9 cellular contexts compared by ENCODE assay signal in the genomic region with DNA sequence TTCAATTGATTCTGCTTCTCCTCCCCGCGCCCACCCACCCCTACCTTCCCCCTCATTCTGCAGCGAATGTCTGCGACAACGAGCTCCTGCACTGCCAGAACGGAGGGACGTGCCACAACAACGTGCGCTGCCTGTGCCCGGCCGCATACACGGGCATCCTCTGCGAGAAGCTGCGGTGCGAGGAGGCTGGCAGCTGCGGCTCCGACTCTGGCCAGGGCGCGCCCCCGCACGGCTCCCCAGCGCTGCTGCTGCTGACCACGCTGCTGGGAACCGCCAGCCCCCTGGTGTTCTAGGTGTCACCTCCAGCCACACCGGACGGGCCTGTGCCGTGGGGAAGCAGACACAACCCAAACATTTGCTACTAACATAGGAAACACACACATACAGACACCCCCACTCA.
DNase-seq lines count a peak whose midpoint lies in the region; ATAC-seq, FAIRE-seq and TF ChIP-seq lines count a peak whose summit lies in the region.
"Had no signal": no experiment of that assay in that cellular context is flagged by ENCODE, and none has a peak within 500 bp of the region (broad histone marks: within the 10 kb centered on the region; RNA-seq: fewer than 3 reads in every experiment).

No MANE protein-coding gene starts in this region.

- no peak overlapping the region for H3K4me2 ChIP-seq in PC-3 (ENCODE audit: low read length)

- H2AFZ ChIP-seq in PC-3 (ENCODE audit: low read length): no peak overlapping the region

- H4K20me1 ChIP-seq in PC-3 (ENCODE audit: low read length): no peaks in the 10 kb centered on the region

- no peaks in the 10 kb centered on the region for H3K79me2 ChIP-seq in PC-3 (ENCODE audit: low read length)

- H3F3A ChIP-seq in PC-3 (ENCODE audit: low read length, unreplicated experiment): no peaks in the 10 kb centered on the region

- H3K9ac ChIP-seq in adipocyte (ENCODE audit: low read length) (no peak overlapping the region), PC-3 (ENCODE audit: low read length) (no peak overlapping the region)

- no peak overlapping the region for H3K27ac ChIP-seq in PC-3 (ENCODE audit: low read length)
- H3K27ac ChIP-seq: foreskin keratinocyte had no signal

- H3K27me3 ChIP-seq in adipocyte (replicated peaks; ENCODE audit: control insufficient read depth, insufficient read depth, low read length): no peaks in the 10 kb centered on the region
- H3K27me3 ChIP-seq in PC-3 (ENCODE audit: low read length): no peaks in the 10 kb centered on the region
- H3K27me3 ChIP-seq: foreskin keratinocyte had no signal

- intact Hi-C loops in posterior cingulate gyrus (cut with DNase I) (no loop called here), PC-3 (cut with micrococcal nuclease) (no loop called here)

- no peak for FAIRE-seq in H54 (lab: Jason Lieb, UNC)
- FAIRE-seq in GM12891 (lab: Jason Lieb, UNC): no peak

- no peaks in the 10 kb centered on the region for H3K9me3 ChIP-seq in adipocyte (ENCODE audit: control insufficient read depth, low read length)
- H3K9me3 ChIP-seq in PC-3 (ENCODE audit: low read length): no peaks in the 10 kb centered on the region

- no peaks in the 10 kb centered on the region for H3K36me3 ChIP-seq in adipocyte (ENCODE audit: control insufficient read depth, insufficient read depth, low read length, severe bottlenecking)
- no peaks in the 10 kb centered on the region for H3K36me3 ChIP-seq in PC-3 (ENCODE audit: low read depth, low read length)

- CTCF ChIA-PET in GM10248 (lab: Yijun Ruan, JAX) (no interaction called here), PC-3 (lab: Charles Lee) (no interaction called here)

- BruUV-seq in PC-3 (replicated peaks; lab: Mats Ljungman, UMichigan): no TSS peak

- peak; percentile 38 for DNase-seq in GM10248 (ENCODE audit: extremely low spot score)
- no peak for DNase-seq in adipocyte (ENCODE audit: low read depth)
- DNase-seq in posterior cingulate gyrus: peak; percentile 14 to 92 (median 46)
- DNase-seq in PC-3: no peak
- no peak for DNase-seq in DMS79 (lab: John Stamatoyannopoulos, UW)
- no peak for DNase-seq in H54 (ENCODE audit: insufficient read length, low spot score)
- DNase-seq in GM12891 (ENCODE audit: insufficient read length, low spot score): no peak
- DNase-seq: foreskin keratinocyte had no signal

- H3K4me3 ChIP-seq in adipocyte (ENCODE audit: low read length): peak overlapping the region; percentile 66
- H3K4me3 ChIP-seq in PC-3 (ENCODE audit: low read length): no peak overlapping the region

- TF ChIP-seq CTCF in GM10248 (IDR thresholded peaks at IDR 0.05; ENCODE audit: control extremely low read depth, extremely low read depth, low read depth, missing control alignments): peak; percentile 33
- no peak for TF ChIP-seq CTCF in PC-3 (conservative IDR thresholded peaks at IDR 0.05; ENCODE audit: low read depth, low read length)

- no peak for TF ChIP-seq POLR2A in H54 (IDR thresholded peaks at IDR 0.05; ENCODE audit: low read depth, low read length)
- no peak for TF ChIP-seq POLR2A in GM12891 (IDR thresholded peaks at IDR 0.05; ENCODE audit: low read depth, low read length)

- POLR2A ChIA-PET in GM10248 (lab: Yijun Ruan, JAX): interaction anchor here (0.6 kb wide), 1 partner anchor 32 kb away, joined by 3 read pairs; no protein-coding TSS in a partner anchor
- POLR2A ChIA-PET in PC-3 (lab: Charles Lee; ENCODE audit: unreplicated experiment): no interaction called here

- H3K9me2 ChIP-seq in PC-3 (replicated peaks; ENCODE audit: low read length): no peaks in the 10 kb centered on the region

- H3K4me1 ChIP-seq in adipocyte (ENCODE audit: control insufficient read depth, insufficient read depth, low read length): peaks cover 8% of the 10 kb centered on the region
- H3K4me1 ChIP-seq in PC-3 (ENCODE audit: insufficient read depth, low read length): no peaks in the 10 kb centered on the region
- H3K4me1 ChIP-seq: foreskin keratinocyte had no signal

- ATAC-seq in GM21723 (IDR thresholded peaks at IDR 0.05; ENCODE audit: unreplicated experiment) (peak; percentile 84), PC-3 (no peak)
- ATAC-seq: foreskin keratinocyte had no signal

TF ChIP-seq in GM12891, 5 proteins besides CTCF, POLR2A, EP300 and RAD21:
- TF ChIP-seq SPI1 (IDR thresholded peaks at IDR 0.05; ENCODE audit: low read depth, low read length) (no peak), POLR2AphosphoS5 (IDR thresholded peaks at IDR 0.05; ENCODE audit: low read depth, low read length) (no peak), PAX5 (IDR thresholded peaks at IDR 0.05; ENCODE audit: insufficient read depth, low read length, severe bottlenecking) (no peak), TAF1 (IDR thresholded peaks at IDR 0.05; ENCODE audit: low read depth, low read length) (no peak), POU2F2 (IDR thresholded peaks at IDR 0.05; ENCODE audit: low read depth, low read length) (no peak)

Comparison
In these comparisons a context has a peak if more than half of its experiments do, and no peak if none do; other contexts are left out.
1. DNase-seq: peak in GM10248 (single experiment) and posterior cingulate gyrus (10 of 10); none in adipocyte (single experiment), PC-3 (single experiment), DMS79 (single experiment), H54 (single experiment) and GM12891 (single experiment).